17 cellular contexts compared by ENCODE assay signal in the genomic region with DNA sequence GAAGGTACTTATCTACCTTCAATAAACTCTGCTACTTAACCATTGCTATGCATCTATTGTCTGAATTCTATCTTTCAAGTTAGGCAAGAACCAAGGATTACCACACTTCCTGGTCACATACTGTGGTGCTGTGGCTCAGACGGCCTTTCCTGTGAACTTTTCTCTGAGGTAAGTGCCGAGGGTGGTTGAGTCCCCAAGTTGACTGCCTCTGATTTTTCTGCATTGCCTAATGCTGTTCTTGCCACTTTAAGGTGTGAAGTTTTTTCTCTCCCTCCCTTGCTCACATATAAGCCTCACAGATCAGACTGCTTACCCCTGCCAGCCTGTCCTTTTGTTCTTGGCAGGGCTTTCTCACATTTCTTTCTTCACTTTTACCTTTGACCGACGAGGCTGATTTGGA.
DNase-seq lines count a peak whose midpoint lies in the region; ATAC-seq, FAIRE-seq and TF ChIP-seq lines count a peak whose summit lies in the region.
"Had no signal": no experiment of that assay in that cellular context is flagged by ENCODE, and none has a peak within 500 bp of the region (broad histone marks: within the 10 kb centered on the region; RNA-seq: fewer than 3 reads in every experiment).

No MANE protein-coding gene starts in this region.

- no peak for TF ChIP-seq EP300 in A549 (IDR thresholded peaks at IDR 0.05)
- TF ChIP-seq EP300 in H1 (IDR thresholded peaks at IDR 0.05; ENCODE audit: borderline replicate concordance in 1 of 2, low read depth in 2 of 2, low read length in 2 of 2), result no peak
- TF ChIP-seq EP300 in sigmoid colon (IDR thresholded peaks at IDR 0.05), result no peak

- intact Hi-C loops in sigmoid colon (cut with DNase I) (no loop called here), gastrocnemius medialis (cut with DNase I; ENCODE audit: low total_unique reads) (no loop called here)

- no peaks in the 10 kb centered on the region for H3F3A ChIP-seq in OCI-LY1 (ENCODE audit: insufficient read depth, low read length)

- no peak overlapping the region for H4K5ac ChIP-seq in H1 (ENCODE audit: insufficient read length, low read depth, low read length)
- H4K5ac ChIP-seq in mesendoderm (ENCODE audit: low read length), result no peak overlapping the region

- CTCF ChIA-PET in A549 (lab: Yijun Ruan, JAX), result no interaction called here
- CTCF ChIA-PET in H1 (lab: Charles Lee; ENCODE audit: partially characterized antibody), result no interaction called here

- H2AK5ac ChIP-seq in H1 (ENCODE audit: low read depth, low read length) (no peak overlapping the region), mesendoderm (ENCODE audit: low read length) (no peak overlapping the region)

- H3K4ac ChIP-seq in H1 (replicated peaks; ENCODE audit: insufficient read length, low read depth, low read length) (no peak overlapping the region), mesendoderm (ENCODE audit: low read depth, low read length) (no peak overlapping the region)

- no peaks in the 10 kb centered on the region for H3K4me1 ChIP-seq in A549
- H3K4me1 ChIP-seq in OCI-LY1 (ENCODE audit: insufficient read depth, low read length, severe bottlenecking), result peaks cover 27% of the 10 kb centered on the region
- no peaks in the 10 kb centered on the region for H3K4me1 ChIP-seq in H1 (replicated peaks in 1 of 4; ENCODE audit: control insufficient read depth in 3 of 4, insufficient read depth in 4 of 4, low read length in 3 of 4)
- no peaks in the 10 kb centered on the region for H3K4me1 ChIP-seq in mesendoderm (ENCODE audit: control insufficient read depth, low read depth, low read length)
- no peaks in the 10 kb centered on the region for H3K4me1 ChIP-seq in sigmoid colon
- H3K4me1 ChIP-seq in gastrocnemius medialis, result no peaks in the 10 kb centered on the region
- H3K4me1 ChIP-seq: BE2C had no signal

- H3K4me3 ChIP-seq in A549, result no peak overlapping the region
- no peak overlapping the region for H3K4me3 ChIP-seq in OCI-LY1 (ENCODE audit: low read depth, low read length, poor library complexity, severe bottlenecking)
- H3K4me3 ChIP-seq in H1 (ENCODE audit: extremely low read depth in 1 of 4, insufficient read depth in 2 of 4, low read depth in 3 of 4, low read length in 4 of 4), result no peak overlapping the region
- no peak overlapping the region for H3K4me3 ChIP-seq in mesendoderm (ENCODE audit: low read length)
- no peak overlapping the region for H3K4me3 ChIP-seq in sigmoid colon
- H3K4me3 ChIP-seq in gastrocnemius medialis, result no peak overlapping the region
- H3K4me3 ChIP-seq: GM23338 had no signal

- no peaks in the 10 kb centered on the region for H3K36me3 ChIP-seq in OCI-LY1 (ENCODE audit: insufficient read depth, low read length)
- no peaks in the 10 kb centered on the region for H3K36me3 ChIP-seq in H1 (ENCODE audit: control insufficient read depth in 2 of 4, insufficient read depth in 4 of 4, low read length in 3 of 4)
- H3K36me3 ChIP-seq in mesendoderm (ENCODE audit: control insufficient read depth, insufficient read depth, low read length), result no peaks in the 10 kb centered on the region
- no peaks in the 10 kb centered on the region for H3K36me3 ChIP-seq in sigmoid colon
- H3K36me3 ChIP-seq in gastrocnemius medialis, result no peaks in the 10 kb centered on the region
- H3K36me3 ChIP-seq: BE2C had no signal

- H3K9me2 ChIP-seq in OCI-LY1 (ENCODE audit: low read depth, low read length), result no peaks in the 10 kb centered on the region

- no peak overlapping the region for H2BK15ac ChIP-seq in H1 (ENCODE audit: low read length)
- H2BK15ac ChIP-seq in mesendoderm (replicated peaks; ENCODE audit: low read depth), result no peak overlapping the region

- no peak overlapping the region for H3K27ac ChIP-seq in A549
- H3K27ac ChIP-seq in OCI-LY1 (ENCODE audit: low read depth, low read length, poor library complexity, severe bottlenecking), result peak overlapping the region; percentile 35
- no peak overlapping the region for H3K27ac ChIP-seq in H1 (ENCODE audit: low read depth, low read length)
- no peak overlapping the region for H3K27ac ChIP-seq in mesendoderm (ENCODE audit: low read depth, low read length)
- H3K27ac ChIP-seq in sigmoid colon, result no peak overlapping the region
- no peak overlapping the region for H3K27ac ChIP-seq in gastrocnemius medialis
- H3K27ac ChIP-seq: C4-2B had no signal

- TF ChIP-seq POLR2A in A549 (IDR thresholded peaks at IDR 0.05; ENCODE audit: low read length) (no peak), H1 (IDR thresholded peaks at IDR 0.05; ENCODE audit: control extremely low read depth in 1 of 2, low read depth in 2 of 2, low read length in 2 of 2) (no peak), sigmoid colon (IDR thresholded peaks at IDR 0.05) (no peak), gastrocnemius medialis (IDR thresholded peaks at IDR 0.05) (no peak)

- no peak for ATAC-seq in A549
- ATAC-seq in gastrocnemius medialis, result no peak
- ATAC-seq: GM23338, HepG2 had no signal

- peak; percentile 39 for FAIRE-seq in A549 (lab: Jason Lieb, UNC)
- FAIRE-seq in H1 (lab: Jason Lieb, UNC), result no peak
- FAIRE-seq: GM12892, HepG2, HTR-8/SVneo had no signal

- 15% methylated on average over 4 of the region's 4 CpGs for WGBS in A549 (ENCODE audit: missing lambda C conversion rate)
- WGBS in H1 (ENCODE audit: extremely low coverage in 1 of 2, insufficient coverage in 1 of 2, insufficient read length in 1 of 2, insufficient replicate concordance in 2 of 2, low coverage in 1 of 2, low lambda C conversion rate in 2 of 2, missing lambda C conversion rate in 1 of 2), 2 experiments, result 90% methylated on average over 4 of the region's 4 CpGs; no CpG with 5 or more reads in 1 of the 2 experiments
- WGBS in mesendoderm (ENCODE audit: extremely low coverage, insufficient coverage, low lambda C conversion rate), result no CpG with 5 or more reads among the region's 4 CpGs
- 38 to 42% methylated on average over 4 of the region's 4 CpGs for WGBS in sigmoid colon, 2 donors

- no peak overlapping the region for H2BK5ac ChIP-seq in H1 (ENCODE audit: low read depth, low read length)
- no peak overlapping the region for H2BK5ac ChIP-seq in mesendoderm (ENCODE audit: low read length)

- TF ChIP-seq RAD21 in A549 (conservative IDR thresholded peaks at IDR 0.05 in 1 of 2, IDR thresholded peaks at IDR 0.05 in 1 of 2), result no peak
- no peak for TF ChIP-seq RAD21 in H1 (IDR thresholded peaks at IDR 0.05 in 1 of 2, conservative IDR thresholded peaks at IDR 0.05 in 1 of 2; ENCODE audit: low read depth in 2 of 2, low read length in 2 of 2)

- in situ Hi-C loops in gastrocnemius medialis (cut with MboI; ENCODE audit: low sequenced_read_pairs in 4 of 4), result no loop called here

- H3K79me1 ChIP-seq in H1 (ENCODE audit: low read depth, low read length) (no peaks in the 10 kb centered on the region), mesendoderm (ENCODE audit: low read length) (no peaks in the 10 kb centered on the region)

- H4K8ac ChIP-seq in H1 (ENCODE audit: extremely low read depth, insufficient read depth, low read length), result no peak overlapping the region
- H4K8ac ChIP-seq in mesendoderm (ENCODE audit: low read depth, low read length), result no peak overlapping the region

- no peak overlapping the region for H2BK12ac ChIP-seq in H1 (ENCODE audit: low read depth, low read length)

- no peak overlapping the region for H3K14ac ChIP-seq in H1 (ENCODE audit: insufficient read length)

- peak overlapping the region; percentile 63; the same call in 1 of the 2 replicates for H2AFZ ChIP-seq in OCI-LY1 (ENCODE audit: low read length)
- peak overlapping the region; percentile 51; the same call in 1 of the 2 replicates for H2AFZ ChIP-seq in H1 (ENCODE audit: low read length)
- H2AFZ ChIP-seq: GM23338 had no signal

- H3K79me2 ChIP-seq in OCI-LY1 (ENCODE audit: insufficient read depth, low read length), result no peaks in the 10 kb centered on the region
- H3K79me2 ChIP-seq in H1 (ENCODE audit: control insufficient read depth in 1 of 2, insufficient read depth in 2 of 2, low read length in 2 of 2), result no peaks in the 10 kb centered on the region
- H3K79me2 ChIP-seq in mesendoderm (ENCODE audit: control insufficient read depth, insufficient read depth, low read length), result no peaks in the 10 kb centered on the region

- no peak overlapping the region for H2BK120ac ChIP-seq in H1 (replicated peaks; ENCODE audit: low read depth, low read length)
- H2BK120ac ChIP-seq in mesendoderm (ENCODE audit: low read depth, low read length), result no peak overlapping the region

- H4K91ac ChIP-seq in H1 (replicated peaks; ENCODE audit: insufficient read length, low read length), result no peak overlapping the region

- H3K18ac ChIP-seq in H1 (ENCODE audit: extremely low read depth, low read length), result no peak overlapping the region
- no peak overlapping the region for H3K18ac ChIP-seq in mesendoderm (ENCODE audit: low read length)

- H3K27me3 ChIP-seq in OCI-LY1 (ENCODE audit: insufficient read depth, low read length) (no peaks in the 10 kb centered on the region), H1 (replicated peaks in 1 of 4; ENCODE audit: control insufficient read depth in 3 of 4, extremely low read depth in 1 of 4, insufficient read depth in 3 of 4, low read length in 3 of 4) (no peaks in the 10 kb centered on the region), mesendoderm (ENCODE audit: insufficient read depth, low read length, poor library complexity) (no peaks in the 10 kb centered on the region), sigmoid colon (no peaks in the 10 kb centered on the region), gastrocnemius medialis (no peaks in the 10 kb centered on the region)
- H3K27me3 ChIP-seq: BE2C had no signal

- no peak for TF ChIP-seq CTCF in A549 (IDR thresholded peaks at IDR 0.05)
- TF ChIP-seq CTCF in OCI-LY1 (IDR thresholded peaks at IDR 0.05; ENCODE audit: low read length), result no peak
- no peak for TF ChIP-seq CTCF in H1 (IDR thresholded peaks at IDR 0.05; ENCODE audit: control extremely low read depth in 1 of 3, insufficient read depth in 1 of 3, low read depth in 1 of 3, low read length in 3 of 3)
- no peak for TF ChIP-seq CTCF in sigmoid colon (IDR thresholded peaks at IDR 0.05)
- no peak for TF ChIP-seq CTCF in gastrocnemius medialis (IDR thresholded peaks at IDR 0.05 in 4 of 5, conservative IDR thresholded peaks at IDR 0.05 in 1 of 5)

- H3K56ac ChIP-seq in H1 (replicated peaks; ENCODE audit: insufficient read length, low read depth, low read length) (no peak overlapping the region), mesendoderm (ENCODE audit: low read length) (no peak overlapping the region)

- no peak overlapping the region for H2BK20ac ChIP-seq in H1 (ENCODE audit: low read length)

- no peak overlapping the region for H3K9ac ChIP-seq in OCI-LY1 (ENCODE audit: low read length)
- no peak overlapping the region for H3K9ac ChIP-seq in H1 (replicated peaks in 1 of 4; ENCODE audit: extremely low read depth in 1 of 4, low read depth in 3 of 4, low read length in 3 of 4)
- no peak overlapping the region for H3K9ac ChIP-seq in mesendoderm (ENCODE audit: low read length)

- H3K23ac ChIP-seq in H1 (ENCODE audit: insufficient read length), result no peak overlapping the region
- H3K23ac ChIP-seq in mesendoderm (ENCODE audit: low read length), result no peak overlapping the region

- H4K20me1 ChIP-seq in OCI-LY1 (ENCODE audit: insufficient read depth, low read length) (no peaks in the 10 kb centered on the region), H1 (replicated peaks in 1 of 2; ENCODE audit: control insufficient read depth in 1 of 2, insufficient read depth in 2 of 2, low read length in 2 of 2) (no peaks in the 10 kb centered on the region)

- H3K9me3 ChIP-seq in A549 (no peaks in the 10 kb centered on the region), OCI-LY1 (ENCODE audit: low read length) (no peaks in the 10 kb centered on the region), H1 (ENCODE audit: insufficient read depth in 2 of 2, low read depth in 1 of 2, low read length in 1 of 2) (no peaks in the 10 kb centered on the region), sigmoid colon (no peaks in the 10 kb centered on the region), gastrocnemius medialis (no peaks in the 10 kb centered on the region)
- H3K9me3 ChIP-seq: BE2C had no signal

- DNase-seq in A549 (ENCODE audit: low read depth in 1 of 2, low spot score in 1 of 2), result no peak
- DNase-seq in H1 (ENCODE audit: low read depth in 1 of 2, low spot score in 2 of 2), result no peak
- peak; percentile 86 for DNase-seq in mesendoderm
- DNase-seq in sigmoid colon, result no peak
- DNase-seq in NCI-H1930 (lab: John Stamatoyannopoulos, UW), result no peak
- no peak for DNase-seq in gastrocnemius medialis
- DNase-seq: BE2C; CD4-positive, alpha-beta memory T cell; DND-41; GDM1; H9 had no signal

- no peaks in the 10 kb centered on the region for H3K23me2 ChIP-seq in H1 (ENCODE audit: low read depth, low read length)

- POLR2A ChIA-PET in A549 (lab: Yijun Ruan, JAX), result no interaction called here
- POLR2A ChIA-PET in H1 (lab: Charles Lee; ENCODE audit: partially characterized antibody), result no interaction called here

- no peak overlapping the region for H3K4me2 ChIP-seq in A549
- H3K4me2 ChIP-seq in OCI-LY1 (ENCODE audit: low read length), result peak overlapping the region; percentile 9; the same call in 1 of the 2 replicates
- H3K4me2 ChIP-seq in H1 (ENCODE audit: insufficient read depth in 1 of 2, low read depth in 2 of 2, low read length in 2 of 2), result no peak overlapping the region
- no peak overlapping the region for H3K4me2 ChIP-seq in mesendoderm (ENCODE audit: low read length)
- H3K4me2 ChIP-seq: GM23338 had no signal
